Comparison of ENCODE assay signal across 19 cellular contexts in the genomic region with DNA sequence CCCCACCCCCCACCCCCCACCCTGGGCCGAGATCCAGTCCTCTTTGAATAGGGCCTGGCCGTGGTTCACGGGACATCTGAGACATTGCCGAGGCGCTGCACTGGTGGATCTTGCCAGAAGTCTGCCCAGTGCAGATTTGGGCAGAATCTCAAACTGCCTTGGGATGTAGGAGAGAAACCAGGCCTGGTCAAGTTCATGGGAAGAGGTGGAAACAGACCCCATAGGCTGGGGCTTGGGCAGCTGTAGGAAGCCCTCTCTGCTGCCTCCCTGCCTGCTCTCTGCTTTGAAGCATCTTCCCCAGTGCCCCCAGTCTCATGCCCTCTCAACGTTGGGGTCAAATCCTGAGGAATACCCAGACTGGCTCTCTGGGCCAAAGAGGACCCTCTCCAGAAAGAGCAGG. TPM values are rescaled to one million over a fixed set of nuclear protein-coding genes. Genes with fewer than 3 reads are reported as not detected.
A peak's percentile ranks its signal among the peaks of the same experiment; 100 is the strongest.
DNase-seq lines count a peak whose midpoint lies in the region; ATAC-seq and TF ChIP-seq lines count a peak whose summit lies in the region.
"Had no signal": no experiment of that assay in that cellular context is flagged by ENCODE, and none has a peak within 500 bp of the region (broad histone marks: within the 10 kb centered on the region; RNA-seq: fewer than 3 reads in every experiment).

No MANE protein-coding gene starts in this region.

- TF ChIP-seq CTCF in RWPE1 (conservative IDR thresholded peaks at IDR 0.05; ENCODE audit: low read depth) (no peak), mucosa of descending colon (IDR thresholded peaks at IDR 0.05) (no peak), sigmoid colon (IDR thresholded peaks at IDR 0.05) (no peak)

- DNase-seq in RWPE1 (ENCODE audit: low spot score) (no peak), mucosa of descending colon (peak in 2 of 3 donors; percentile 16 to 22), sigmoid colon (peak; percentile 72), pons (ENCODE audit: low spot score) (no peak)
- DNase-seq in stimulated activated CD8-positive, alpha-beta memory T cell treated with anti-CD3 and anti-CD28 coated beads, Interleukin-4, amount 100 ng/mL, for 48 hours: no peak
- DNase-seq: ACHN; BE2C; Caco-2; CD4-positive, alpha-beta T cell; DMS153; DMS79; GDM1; GOT3; H7; HFFc6; IMR-90 had no signal

- H3K36me3 ChIP-seq in mucosa of descending colon (ENCODE audit: low read depth) (peaks cover 5% of the 10 kb centered on the region), sigmoid colon (peaks cover 0 to 45% (median 13%) of the 10 kb centered on the region in 4 donors)

- POLR2A ChIA-PET in RWPE1 (lab: Yijun Ruan, JAX; ENCODE audit: low non-redundant PET): interaction anchor here (0.6 kb wide), 1 partner anchor 279 kb away, joined by 7 read pairs; no protein-coding TSS in a partner anchor

- ATAC-seq in mucosa of descending colon: no peak
- no peak for ATAC-seq in GM19395 (IDR thresholded peaks at IDR 0.05; ENCODE audit: unreplicated experiment)
- ATAC-seq: HCT116 had no signal

- CTCF ChIA-PET in RWPE1 (lab: Yijun Ruan, JAX): no interaction called here

- TF ChIP-seq POLR2A in sigmoid colon (IDR thresholded peaks at IDR 0.05): no peak

- H3K9me3 ChIP-seq in mucosa of descending colon: no peaks in the 10 kb centered on the region
- no peaks in the 10 kb centered on the region for H3K9me3 ChIP-seq in sigmoid colon
- H3K9me3 ChIP-seq: BE2C, Caco-2 had no signal

- H3K27ac ChIP-seq in RWPE1 (peak overlapping the region; percentile 25; the same call in 1 of the 2 replicates), sigmoid colon (peak overlapping the region in 3 of 4 donors; percentile 68 to 75 (median 71))
- H3K27ac ChIP-seq: C4-2B had no signal

- WGBS in sigmoid colon, 2 donors: 86 to 87% methylated on average over 6 of the region's 6 CpGs

- H3K4me1 ChIP-seq in mucosa of descending colon (ENCODE audit: low read depth) (peaks cover 5% of the 10 kb centered on the region), sigmoid colon (peaks cover 0 to 47% (median 23%) of the 10 kb centered on the region in 4 donors)
- H3K4me1 ChIP-seq: Caco-2 had no signal

- intact Hi-C loops in mucosa of descending colon (cut with DNase I, micrococcal nuclease): no loop called here
- intact Hi-C loops in sigmoid colon (cut with DNase I): loop anchor here (5.0 to 10.0 kb wide), 2 partner anchors 37 to 60 kb away; no protein-coding TSS in a partner anchor

- no peak overlapping the region for H3K4me3 ChIP-seq in mucosa of descending colon
- no peak overlapping the region for H3K4me3 ChIP-seq in sigmoid colon

- H3K27me3 ChIP-seq in sigmoid colon: no peaks in the 10 kb centered on the region
- H3K27me3 ChIP-seq: BE2C had no signal

- no peak for TF ChIP-seq EP300 in sigmoid colon (IDR thresholded peaks at IDR 0.05)

RNA-seq across cellular contexts. Expression of a gene that starts 16.0 kb away (rescaled TPM):
- total RNA-seq in mucosa of descending colon (100 to 1,000 TPM; 107 to 141 (median 115) TPM), sigmoid colon (100 to 1,000 TPM; 133 to 157 (median 146) TPM)
- 10 to 100 TPM; 24.0 to 39.4 (median 31.0) TPM for polyA plus RNA-seq in sigmoid colon

Comparison
In these comparisons a context has a peak if more than half of its experiments do, and no peak if none do; other contexts are left out.
1. DNase-seq: peak in mucosa of descending colon (2 of 3) and sigmoid colon (single experiment); none in RWPE1 (single experiment), pons (single experiment) and stimulated activated CD8-positive, alpha-beta memory T cell treated with anti-CD3 and anti-CD28 coated beads, Interleukin-4, amount 100 ng/mL, for 48 hours (single experiment).